In genomic region chr11:34997872-34998548, GRCh38 we compare ENCODE assay signal across 8 cellular contexts.
DNase-seq lines count a peak whose midpoint lies in the region; ATAC-seq and TF ChIP-seq lines count a peak whose summit lies in the region.

No MANE protein-coding gene starts in this region.

- WGBS in heart right ventricle, 2 donors: 65 to 66% methylated on average over 4 of the region's 4 CpGs
- 45% methylated on average over 4 of the region's 4 CpGs for WGBS in right cardiac atrium

- H3K4me1 ChIP-seq in heart right ventricle: peaks cover 0 to 24% (median 0%) of the 10 kb centered on the region in 9 donors
- no peaks in the 10 kb centered on the region for H3K4me1 ChIP-seq in right atrium auricular region
- peaks cover 0 to 7% of the 10 kb centered on the region in 2 donors for H3K4me1 ChIP-seq in thoracic aorta (ENCODE audit: control insufficient read depth in 1 of 2, low read depth in 2 of 2)
- no peaks in the 10 kb centered on the region for H3K4me1 ChIP-seq in right cardiac atrium (ENCODE audit: control insufficient read depth, insufficient read depth, low read length)

- H3K4me2 ChIP-seq in SU-DHL-6 (ENCODE audit: low read depth, low read length, poor library complexity, severe bottlenecking): no peak overlapping the region

- no peaks in the 10 kb centered on the region for H3K9me3 ChIP-seq in heart right ventricle
- no peaks in the 10 kb centered on the region for H3K9me3 ChIP-seq in right atrium auricular region
- no peaks in the 10 kb centered on the region for H3K9me3 ChIP-seq in SU-DHL-6 (ENCODE audit: insufficient read depth, low read length)
- no peaks in the 10 kb centered on the region for H3K9me3 ChIP-seq in thoracic aorta
- no peaks in the 10 kb centered on the region for H3K9me3 ChIP-seq in right cardiac atrium (ENCODE audit: control insufficient read depth, low read length)

- ATAC-seq in heart right ventricle (peak in 3 of 8 donors; percentile 34 to 56 (median 43)), thoracic aorta (ENCODE audit: insufficient number of reproducible peaks, low FRiP score, low read depth) (no peak), GM21529 (IDR thresholded peaks at IDR 0.05; ENCODE audit: unreplicated experiment) (no peak), right cardiac atrium (no peak)

- H3K27ac ChIP-seq in heart right ventricle (peak overlapping the region in 1 of 10 donors; percentile 7), right atrium auricular region (no peak overlapping the region), SU-DHL-6 (ENCODE audit: low read depth, low read length) (no peak overlapping the region), thoracic aorta (no peak overlapping the region), right cardiac atrium (ENCODE audit: low read length) (no peak overlapping the region)

- no peaks in the 10 kb centered on the region for H3K79me2 ChIP-seq in SU-DHL-6 (ENCODE audit: insufficient read depth, low read length)

- H3K36me3 ChIP-seq in heart right ventricle (peaks cover 0 to 24% (median 4%) of the 10 kb centered on the region in 9 donors), right atrium auricular region (no peaks in the 10 kb centered on the region), SU-DHL-6 (ENCODE audit: low read length) (no peaks in the 10 kb centered on the region; the same call in 1 of the 2 replicates), thoracic aorta (no peaks in the 10 kb centered on the region)

- no peak overlapping the region for H3K9ac ChIP-seq in SU-DHL-6 (ENCODE audit: low read length)

- H3F3A ChIP-seq in SU-DHL-6 (ENCODE audit: insufficient read depth): no peaks in the 10 kb centered on the region

- TF ChIP-seq CTCF in heart right ventricle (IDR thresholded peaks at IDR 0.05) (peak; percentile 4 to 73 (median 55)), right atrium auricular region (IDR thresholded peaks at IDR 0.05) (peak in 1 of 2 donors; percentile 61), SU-DHL-6 (IDR thresholded peaks at IDR 0.05; ENCODE audit: insufficient read depth, low read length, poor library complexity, severe bottlenecking) (peak; percentile 18), thoracic aorta (IDR thresholded peaks at IDR 0.05) (peak; percentile 46)

- no peak overlapping the region for H2AFZ ChIP-seq in SU-DHL-6 (ENCODE audit: low read depth, low read length, severe bottlenecking)

- DNase-seq in heart right ventricle (no peak), right atrium auricular region (ENCODE audit: low spot score) (no peak), fibroblast of peridontal ligament (ENCODE audit: extremely low read depth) (peak; percentile 80), thoracic aorta (ENCODE audit: low spot score) (no peak), 8988T (no peak), right cardiac atrium (no peak)

- H3K27me3 ChIP-seq in heart right ventricle (no peaks in the 10 kb centered on the region), right atrium auricular region (no peaks in the 10 kb centered on the region), SU-DHL-6 (ENCODE audit: low read length) (no peaks in the 10 kb centered on the region), thoracic aorta (replicated peaks; ENCODE audit: insufficient read depth) (no peaks in the 10 kb centered on the region), right cardiac atrium (ENCODE audit: control insufficient read depth, insufficient read depth) (no peaks in the 10 kb centered on the region)

- H3K4me3 ChIP-seq in heart right ventricle (no peak overlapping the region), right atrium auricular region (no peak overlapping the region), SU-DHL-6 (ENCODE audit: insufficient read depth, low read length, poor library complexity, severe bottlenecking) (no peak overlapping the region), thoracic aorta (no peak overlapping the region), right cardiac atrium (ENCODE audit: low read length) (no peak overlapping the region)

- no peaks in the 10 kb centered on the region for H3K9me2 ChIP-seq in SU-DHL-6 (replicated peaks; ENCODE audit: insufficient read depth, low read length)

- intact Hi-C loops in heart right ventricle (cut with DNase I): loop anchor here in 9 of 10 donors (2.0 to 10.0 kb wide), 7 partner anchors 234 to 395 kb away; no protein-coding TSS in a partner anchor
- intact Hi-C loops in right cardiac atrium (cut with DNase I): loop anchor here in 1 of 4 donors (10.0 kb wide), 1 partner anchor 397 kb away; no protein-coding TSS in a partner anchor

- no peaks in the 10 kb centered on the region for H4K20me1 ChIP-seq in SU-DHL-6 (ENCODE audit: low read depth, low read length)
